14 cellular contexts compared by ENCODE assay signal in the genomic region with DNA sequence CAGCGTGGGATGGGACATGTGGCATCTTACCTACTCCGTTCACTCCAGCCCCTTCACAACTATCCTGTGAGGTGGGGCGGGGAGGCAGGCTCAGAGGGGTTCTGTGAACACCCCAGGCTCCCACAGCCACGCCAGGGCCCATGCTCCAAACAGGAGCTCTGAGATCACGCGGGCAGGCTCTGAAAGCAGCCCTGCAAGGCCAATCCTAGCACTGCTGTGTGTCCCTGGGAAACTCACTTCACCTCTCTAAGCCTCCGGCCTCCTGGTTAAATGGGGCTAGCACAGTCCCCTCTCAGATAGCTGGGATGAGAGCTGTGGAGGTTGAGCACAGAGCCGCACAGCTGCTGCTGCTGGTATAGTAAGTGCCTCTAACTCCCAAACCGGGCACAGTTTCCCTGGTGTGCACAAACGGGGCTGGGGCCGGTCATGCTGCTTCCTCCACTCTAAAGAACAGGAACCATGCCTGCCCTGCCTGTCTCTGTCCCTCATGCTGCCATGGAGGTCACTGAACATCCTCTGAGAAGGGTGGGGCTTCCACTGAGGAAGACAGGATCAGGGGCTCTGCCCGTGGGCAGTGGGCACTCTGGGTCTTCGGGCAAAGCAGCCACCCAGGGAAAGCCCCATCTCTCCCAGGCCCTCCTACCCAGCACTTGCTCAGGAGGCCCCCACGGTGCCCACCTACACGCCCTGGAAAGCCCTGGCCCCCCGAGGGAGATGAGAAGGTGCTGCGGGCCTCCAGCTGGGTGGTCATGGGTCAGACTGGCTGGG. TPM values are rescaled to one million over a fixed set of nuclear protein-coding genes. Genes with fewer than 3 reads are reported as not detected.
"Had no signal": no experiment of that assay in that cellular context is flagged by ENCODE, and none has a peak within 500 bp of the region (broad histone marks: within the 10 kb centered on the region; RNA-seq: fewer than 3 reads in every experiment).

No MANE protein-coding gene starts in this region.

- H3K9me3 ChIP-seq: colonic mucosa, neutrophil, right atrium auricular region had no signal

- H2AFZ ChIP-seq: hepatocyte had no signal

- H3K36me3 ChIP-seq: colonic mucosa, esophagus squamous epithelium, neutrophil, right atrium auricular region had no signal

- H3K4me2 ChIP-seq: hepatocyte had no signal

- H3K79me2 ChIP-seq: hepatocyte had no signal

- DNase-seq: colonic mucosa; dermis blood vessel endothelial cell; esophagus squamous epithelium; foreskin keratinocyte; left colon; mesendoderm; naive thymus-derived CD4-positive, alpha-beta T cell; nephron progenitor cell; small intestine; stimulated activated CD4-positive, alpha-beta T cell treated with anti-CD3 and anti-CD28 coated beads, Interleukin-12 subunit alpha, Interleukin-12 subunit beta, amount 100 ng/mL, for 4 hours; stimulated activated naive CD4-positive, alpha-beta T cell treated with Interleukin-2 at 50 U/mL for 16 hours had no signal

- H3K36me3 Mint-ChIP-seq: naive thymus-derived CD4-positive, alpha-beta T cell had no signal

- H3K4me3 Mint-ChIP-seq: nephron progenitor cell had no signal

- H3K27ac ChIP-seq: colonic mucosa, esophagus squamous epithelium, foreskin keratinocyte, hepatocyte, neutrophil, right atrium auricular region had no signal

- H3K4me3 ChIP-seq: colonic mucosa, esophagus squamous epithelium, hepatocyte, right atrium auricular region had no signal

- H3K27ac Mint-ChIP-seq: naive thymus-derived CD4-positive, alpha-beta T cell; nephron progenitor cell had no signal

- ATAC-seq: naive thymus-derived CD4-positive, alpha-beta T cell had no signal

- H3K27me3 ChIP-seq: colonic mucosa, right atrium auricular region had no signal

- FAIRE-seq: small intestine had no signal

RNA-seq across cellular contexts. Expression of a gene that starts 13.0 kb away (rescaled TPM):
- polyA plus RNA-seq: naive thymus-derived CD4-positive, alpha-beta T cell had no signal
